28 cellular contexts compared by ENCODE assay signal in genomic region chr1:91842056-91842455, GRCh38. TPM values are rescaled to one million over a fixed set of nuclear protein-coding genes. Genes with fewer than 3 reads are reported as not detected.
DNase-seq lines count a peak whose midpoint lies in the region; ATAC-seq and TF ChIP-seq lines count a peak whose summit lies in the region.
"Had no signal": no experiment of that assay in that cellular context is flagged by ENCODE, and none has a peak within 500 bp of the region (broad histone marks: within the 10 kb centered on the region; RNA-seq: fewer than 3 reads in every experiment).

No MANE protein-coding gene starts in this region.

- dilution Hi-C loops in IMR-90 (cut with HindIII; ENCODE audit: low sequenced_read_pairs, unreplicated experiment) = no loop called here

- H3K9me3 ChIP-seq in CD4-positive, alpha-beta memory T cell (ENCODE audit: control insufficient read depth in 1 of 2, low read length in 2 of 2) = no peaks in the 10 kb centered on the region
- H3K9me3 ChIP-seq in IMR-90 (ENCODE audit: control insufficient read depth, insufficient read depth, low read length) (peaks cover 2% of the 10 kb centered on the region; the same call in 1 of the 2 replicates), esophagus squamous epithelium (no peaks in the 10 kb centered on the region), sigmoid colon (peaks cover 0 to 2% (median 0%) of the 10 kb centered on the region in 4 donors), colonic mucosa (no peaks in the 10 kb centered on the region)
- H3K9me3 ChIP-seq: BE2C, thyroid gland had no signal

- H3K4me1 Mint-ChIP-seq in CD4-positive, alpha-beta memory T cell = peaks cover 13 to 58% (median 37%) of the 10 kb centered on the region in 4 donors
- no peaks in the 10 kb centered on the region for H3K4me1 Mint-ChIP-seq in stimulated activated memory B cell treated with anti-CD40 and anti-IgM and Interleukin-4, amounts not matched to agents 10 μg/mL and 1 μg/mL and 100 μg/mL, for 72 hours

- H3K79me1 ChIP-seq in IMR-90 (ENCODE audit: low read depth in 1 of 2, low read length in 2 of 2) = peaks cover 8 to 16% of the 10 kb centered on the region in 2 experiments; a peak in 3 of 4 replicates

- no peak overlapping the region for H2BK5ac ChIP-seq in IMR-90 (ENCODE audit: low read depth, low read length, poor library complexity, severe bottlenecking)

- CTCF ChIA-PET in CD4-positive, alpha-beta memory T cell (lab: Charles Lee; ENCODE audit: partially characterized antibody) = no interaction called here
- CTCF ChIA-PET in IMR-90 (lab: Yijun Ruan, JAX) = interaction anchor here (0.6 to 0.7 kb wide), 4 partner anchors 12 to 328 kb away, joined by 3 to 6 read pairs (median 4); no protein-coding TSS in a partner anchor

- H2AK9ac ChIP-seq in IMR-90 (replicated peaks; ENCODE audit: low read depth, low read length, poor library complexity) = no peak overlapping the region

- POLR2A ChIA-PET in CD4-positive, alpha-beta memory T cell (lab: Charles Lee; ENCODE audit: partially characterized antibody) = no interaction called here
- POLR2A ChIA-PET in IMR-90 (lab: Charles Lee; ENCODE audit: unreplicated experiment) = no interaction called here

- no peaks in the 10 kb centered on the region for H3K27me3 Mint-ChIP-seq in CD4-positive, alpha-beta memory T cell
- H3K27me3 Mint-ChIP-seq in stimulated activated memory B cell treated with anti-CD40 and anti-IgM and Interleukin-4, amounts not matched to agents 10 μg/mL and 1 μg/mL and 100 μg/mL, for 72 hours = peaks cover 22% of the 10 kb centered on the region
- H3K27me3 Mint-ChIP-seq: activated CD8-positive, alpha-beta T cell treated with anti-CD3 and anti-CD28 coated beads for 36 hours had no signal

- H3K56ac ChIP-seq in IMR-90 (ENCODE audit: extremely low read depth, insufficient read depth, low read length) = no peak overlapping the region

- TF ChIP-seq EP300 in sigmoid colon (IDR thresholded peaks at IDR 0.05) = no peak

- peak overlapping the region; percentile 35; the same call in 1 of the 2 replicates for H4K5ac ChIP-seq in IMR-90 (ENCODE audit: low read depth, low read length)

- H3K4me3 Mint-ChIP-seq in CD4-positive, alpha-beta memory T cell = peak overlapping the region in 2 of 8 donors; percentile 13 to 27
- H3K4me3 Mint-ChIP-seq in stimulated activated memory B cell treated with anti-CD40 and anti-IgM and Interleukin-4, amounts not matched to agents 10 μg/mL and 1 μg/mL and 100 μg/mL, for 72 hours = no peak overlapping the region
- H3K4me3 Mint-ChIP-seq: activated CD8-positive, alpha-beta T cell treated with anti-CD3 and anti-CD28 coated beads for 36 hours; naive thymus-derived CD4-positive, alpha-beta T cell; stimulated activated naive CD8-positive, alpha-beta T cell treated with anti-CD3 and anti-CD28 coated beads, Interleukin-15, Interleukin-2, amounts not matched to agents 100 ng/mL and 50 ng/mL, for 24 hours; T-helper 2 cell treated with Interferon-gamma antibody and Interleukin-4, amounts not matched to agents 5 μg/mL and 100 μg/mL, for 36 hours had no signal

- H3K27me3 ChIP-seq in CD4-positive, alpha-beta memory T cell (ENCODE audit: insufficient read depth, low read length) = no peaks in the 10 kb centered on the region
- H3K27me3 ChIP-seq in IMR-90 (ENCODE audit: control insufficient read depth, insufficient read depth, low read length) (no peaks in the 10 kb centered on the region), esophagus squamous epithelium (no peaks in the 10 kb centered on the region), sigmoid colon (no peaks in the 10 kb centered on the region), colonic mucosa (no peaks in the 10 kb centered on the region)
- H3K27me3 ChIP-seq: BE2C, thyroid gland had no signal

- no peak overlapping the region for H4K91ac ChIP-seq in IMR-90 (ENCODE audit: insufficient read depth, low read depth, low read length)

- H3K9ac ChIP-seq in IMR-90 (ENCODE audit: low read depth, low read length) = no peak overlapping the region
- no peak overlapping the region for H3K9ac ChIP-seq in colonic mucosa (ENCODE audit: low read depth in 2 of 2, low read length in 2 of 2)

- no peaks in the 10 kb centered on the region; the same call in 1 of the 2 replicates for H3K9me1 ChIP-seq in IMR-90 (ENCODE audit: insufficient read depth, low read length)

- H2AFZ ChIP-seq in IMR-90 (replicated peaks; ENCODE audit: low read length, poor library complexity) = no peak overlapping the region

- in situ Hi-C loops in IMR-90 (cut with MboI; ENCODE audit: low sequenced_read_pairs) = no loop called here

- H3K4me3 ChIP-seq in CD4-positive, alpha-beta memory T cell (ENCODE audit: low read length in 2 of 2) = no peak overlapping the region
- no peak overlapping the region for H3K4me3 ChIP-seq in IMR-90 (ENCODE audit: insufficient read depth, low read depth, low read length)
- H3K4me3 ChIP-seq in esophagus squamous epithelium = no peak overlapping the region
- H3K4me3 ChIP-seq in sigmoid colon = no peak overlapping the region
- H3K4me3 ChIP-seq in colonic mucosa = no peak overlapping the region
- H3K4me3 ChIP-seq: thyroid gland had no signal

- H3K4me2 ChIP-seq in IMR-90 (ENCODE audit: low read depth, low read length) = no peak overlapping the region

- no peaks in the 10 kb centered on the region for H3K36me3 ChIP-seq in CD4-positive, alpha-beta memory T cell (ENCODE audit: insufficient read depth, low read length)
- H3K36me3 ChIP-seq in IMR-90 (ENCODE audit: control insufficient read depth, insufficient read depth, low read length) = no peaks in the 10 kb centered on the region
- no peaks in the 10 kb centered on the region for H3K36me3 ChIP-seq in esophagus squamous epithelium
- H3K36me3 ChIP-seq in sigmoid colon = no peaks in the 10 kb centered on the region
- no peaks in the 10 kb centered on the region for H3K36me3 ChIP-seq in colonic mucosa
- H3K36me3 ChIP-seq: BE2C, thyroid gland had no signal

- ATAC-seq in IMR-90 (ENCODE audit: low read depth) = no peak
- no peak for ATAC-seq in stimulated activated memory B cell treated with anti-CD40 and anti-IgM and Interleukin-4, amounts not matched to agents 10 μg/mL and 1 μg/mL and 100 μg/mL, for 72 hours
- ATAC-seq: activated CD8-positive, alpha-beta T cell treated with anti-CD3 and anti-CD28 coated beads for 36 hours; left ventricle myocardium superior; naive thymus-derived CD4-positive, alpha-beta T cell; Right ventricle myocardium inferior; SK-N-SH treated with all-trans-retinoic acid at 6 μM for 48 hours had no signal

- H3K4ac ChIP-seq in IMR-90 (ENCODE audit: low read depth, low read length) = peak overlapping the region; percentile 15; the same call in 1 of the 2 replicates

- H3K14ac ChIP-seq in IMR-90 (replicated peaks; ENCODE audit: low read depth, low read length) = no peak overlapping the region

- no peak overlapping the region for H2BK120ac ChIP-seq in IMR-90 (ENCODE audit: low read depth, low read length)

- peaks cover 3% of the 10 kb centered on the region; the same call in 1 of the 2 replicates for H4K20me1 ChIP-seq in IMR-90 (ENCODE audit: insufficient read depth, low read length)

- intact Hi-C loops in CD4-positive, alpha-beta memory T cell (cut with micrococcal nuclease) = no loop called here
- intact Hi-C loops in IMR-90 (cut with micrococcal nuclease) (no loop called here), esophagus squamous epithelium (cut with DNase I) (no loop called here), sigmoid colon (cut with DNase I) (no loop called here), colonic mucosa (cut with DNase I) (no loop called here)

- DNase-seq in CD4-positive, alpha-beta memory T cell = no peak
- DNase-seq in IMR-90 (no peak), esophagus squamous epithelium (lab: John Stamatoyannopoulos, UW) (no peak), sigmoid colon (no peak), colonic mucosa (no peak), T-helper 1 cell (no peak), DMS53 treated with DMSO at 0.1 percent for 48 hours (lab: John Stamatoyannopoulos, UW; ENCODE audit: unreplicated experiment) (no peak)
- DNase-seq: activated CD4-positive, alpha-beta T cell treated with anti-CD3 and anti-CD28 coated beads for 1 hour; activated CD8-positive, alpha-beta T cell treated with anti-CD3 and anti-CD28 coated beads for 36 hours; activated naive CD4-positive, alpha-beta T cell treated with anti-CD3 and anti-CD28 coated beads, Interleukin-2, amount 50 U/mL, for 16 hours; amygdala; BE2C; DMS153; glutamatergic neuron; H7; islet precursor cell; KBM-7; left ventricle myocardium superior; naive thymus-derived CD4-positive, alpha-beta T cell; NCI-H1105 treated with DMSO at 0.1 percent for 48 hours; NCI-H2029 treated with DMSO at 0.1 percent for 48 hours; NCI-H526; thyroid gland had no signal

- 0 out of 3 replicates have a peak overlapping the region, but pooled peaks have one; percentile 64 for H2BK15ac ChIP-seq in IMR-90 (ENCODE audit: low read depth, low read length)

- no peak for TF ChIP-seq RAD21 in IMR-90 (IDR thresholded peaks at IDR 0.05; ENCODE audit: low read length)

- H3K36me3 Mint-ChIP-seq in CD4-positive, alpha-beta memory T cell = peaks cover 0 to 17% of the 10 kb centered on the region in 2 donors
- H3K36me3 Mint-ChIP-seq in stimulated activated memory B cell treated with anti-CD40 and anti-IgM and Interleukin-4, amounts not matched to agents 10 μg/mL and 1 μg/mL and 100 μg/mL, for 72 hours = no peaks in the 10 kb centered on the region

- TF ChIP-seq POLR2A in IMR-90 (IDR thresholded peaks at IDR 0.05; ENCODE audit: low read depth, low read length) (no peak), esophagus squamous epithelium (IDR thresholded peaks at IDR 0.05) (no peak), sigmoid colon (IDR thresholded peaks at IDR 0.05) (no peak)

- H3K23ac ChIP-seq in IMR-90 (ENCODE audit: low read depth, low read length) = no peak overlapping the region

- H2BK20ac ChIP-seq in IMR-90 (ENCODE audit: low read depth, low read length) = peak overlapping the region; percentile 11; the same call in 1 of the 2 replicates

- no peak overlapping the region for H3K27ac ChIP-seq in CD4-positive, alpha-beta memory T cell (ENCODE audit: low read depth, low read length)
- H3K27ac ChIP-seq in IMR-90 (ENCODE audit: insufficient read depth, low read length) = no peak overlapping the region
- H3K27ac ChIP-seq in esophagus squamous epithelium = peak overlapping the region in 3 of 4 donors; percentile 27 to 85 (median 32)
- H3K27ac ChIP-seq in sigmoid colon = peak overlapping the region in 3 of 4 donors; percentile 77 to 80 (median 77)
- H3K27ac ChIP-seq in colonic mucosa = no peak overlapping the region
- H3K27ac ChIP-seq: thyroid gland had no signal

- peaks cover 23% of the 10 kb centered on the region for H3K4me1 ChIP-seq in CD4-positive, alpha-beta memory T cell (ENCODE audit: insufficient read depth, low read length)
- peaks cover 9% of the 10 kb centered on the region for H3K4me1 ChIP-seq in IMR-90 (ENCODE audit: control insufficient read depth, insufficient read depth, low read length)
- H3K4me1 ChIP-seq in esophagus squamous epithelium = peaks cover 0 to 67% (median 26%) of the 10 kb centered on the region in 3 donors
- H3K4me1 ChIP-seq in sigmoid colon = peaks cover 0 to 41% (median 33%) of the 10 kb centered on the region in 4 donors
- peaks cover 4% of the 10 kb centered on the region for H3K4me1 ChIP-seq in colonic mucosa

- H3K9me3 Mint-ChIP-seq in CD4-positive, alpha-beta memory T cell = peaks cover 0 to 4% (median 0%) of the 10 kb centered on the region in 8 donors
- no peaks in the 10 kb centered on the region for H3K9me3 Mint-ChIP-seq in stimulated activated memory B cell treated with anti-CD40 and anti-IgM and Interleukin-4, amounts not matched to agents 10 μg/mL and 1 μg/mL and 100 μg/mL, for 72 hours

- peak overlapping the region; percentile 33; the same call in 1 of the 2 replicates for H2AK5ac ChIP-seq in IMR-90 (ENCODE audit: low read depth, low read length)

- H4K8ac ChIP-seq in IMR-90 (ENCODE audit: low read depth in 2 of 2, low read length in 2 of 2) = no peak overlapping the region

- BruUV-seq in IMR-90 (replicated peaks; lab: Mats Ljungman, UMichigan) = no TSS peak

- H3K18ac ChIP-seq in IMR-90 (ENCODE audit: low read depth, low read length) = peak overlapping the region; percentile 24; the same call in 1 of the 2 replicates

- peak overlapping the region in 5 of 7 donors; percentile 2 to 78 (median 56) for H3K27ac Mint-ChIP-seq in CD4-positive, alpha-beta memory T cell
- H3K27ac Mint-ChIP-seq in stimulated activated memory B cell treated with anti-CD40 and anti-IgM and Interleukin-4, amounts not matched to agents 10 μg/mL and 1 μg/mL and 100 μg/mL, for 72 hours = no peak overlapping the region
- H3K27ac Mint-ChIP-seq: activated CD8-positive, alpha-beta T cell treated with anti-CD3 and anti-CD28 coated beads for 36 hours; stimulated activated naive CD8-positive, alpha-beta T cell treated with anti-CD3 and anti-CD28 coated beads, Interleukin-15, Interleukin-2, amounts not matched to agents 100 ng/mL and 50 ng/mL, for 24 hours; T-helper 2 cell treated with Interferon-gamma antibody and Interleukin-4, amounts not matched to agents 5 μg/mL and 100 μg/mL, for 36 hours had no signal

- 100% methylated on average over 1 of the region's 3 CpGs; no CpG with 5 or more reads in 1 of the 2 experiments for WGBS in IMR-90 (ENCODE audit: extremely low coverage in 2 of 2, insufficient read length in 1 of 2), 2 experiments
- WGBS in esophagus squamous epithelium, 2 donors = 71 to 78% methylated on average over 3 of the region's 3 CpGs
- WGBS in sigmoid colon, 2 donors = 14 to 69% methylated on average over 3 of the region's 3 CpGs

- TF ChIP-seq CTCF in IMR-90 (conservative IDR thresholded peaks at IDR 0.05; ENCODE audit: low read depth, low read length) (no peak), esophagus squamous epithelium (IDR thresholded peaks at IDR 0.05) (no peak), sigmoid colon (IDR thresholded peaks at IDR 0.05) (no peak), colonic mucosa (IDR thresholded peaks at IDR 0.05) (no peak)

RNA-seq across cellular contexts. Expression of gene TGFBR3, which starts 43.9 kb away (rescaled TPM):
- 10 to 100 TPM; 44.4 to 47.3 TPM for total RNA-seq in CD4-positive, alpha-beta memory T cell
- 10 to 100 TPM; 34.5 to 40.2 TPM for polyA plus RNA-seq in CD4-positive, alpha-beta memory T cell
- 8.3 and 11.3 TPM in 2 replicates for total RNA-seq in IMR-90 (2012; rRNA removed)
- 3.0 and 4.0 TPM in 2 replicates for polyA plus RNA-seq in IMR-90 (2012; rRNA removed)
- 2.6 and 2.7 TPM in 2 replicates for polyA plus RNA-seq in IMR-90 (2012; cell fraction: cytosol; rRNA removed)
- 2.5 and 8.0 TPM in 2 replicates for polyA plus RNA-seq in IMR-90 (2012; cell fraction: nucleus; rRNA removed; ENCODE audit: low replicate concordance)
- total RNA-seq in esophagus squamous epithelium = 100 to 1,000 TPM in 1 of 4 donors, 10 to 100 TPM in 3; 11.3 to 119 (median 30.7) TPM
- 100 to 1,000 TPM in 3 of 4 donors, 10 to 100 TPM in 1; 92.2 to 170 (median 141) TPM for total RNA-seq in sigmoid colon
- 1 to 10 TPM; 1.2 to 9.3 (median 6.6) TPM for polyA plus RNA-seq in sigmoid colon
- total RNA-seq in colonic mucosa = 10 to 100 TPM in 1 of 2 donors, 1 to 10 TPM in 1; 8.4 to 16.0 TPM

Comparison
In these comparisons a context has a peak if more than half of its experiments do, and no peak if none do; other contexts are left out.
1. H3K27ac ChIP-seq: peak in esophagus squamous epithelium (3 of 4) and sigmoid colon (3 of 4); none in CD4-positive, alpha-beta memory T cell (single experiment), IMR-90 (single experiment) and colonic mucosa (single experiment).